In the genomic region with DNA sequence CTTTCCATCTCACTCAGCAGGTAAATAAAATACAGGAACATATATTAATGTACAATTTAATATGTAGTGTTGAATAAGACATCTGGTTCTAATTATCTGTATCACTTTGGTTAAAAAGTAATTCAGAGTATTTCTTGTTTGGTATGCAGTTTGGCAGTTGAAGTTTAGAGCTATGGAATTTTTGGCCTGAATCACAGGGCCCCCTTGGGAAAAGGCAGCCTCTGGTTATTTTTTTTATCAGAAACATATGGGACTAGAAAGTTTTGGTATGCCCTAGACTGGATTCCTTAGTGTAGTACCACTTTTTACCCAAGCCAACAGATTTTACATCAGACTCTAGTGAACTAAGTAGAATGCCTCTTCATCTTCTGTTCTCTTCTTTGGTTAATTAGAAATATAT, we compare ENCODE assay signal across 17 cellular contexts. TPM values are rescaled to one million over a fixed set of nuclear protein-coding genes. Genes with fewer than 3 reads are reported as not detected.
DNase-seq lines count a peak whose midpoint lies in the region; FAIRE-seq and TF ChIP-seq lines count a peak whose summit lies in the region.
"Had no signal": no experiment of that assay in that cellular context is flagged by ENCODE, and none has a peak within 500 bp of the region (broad histone marks: within the 10 kb centered on the region; RNA-seq: fewer than 3 reads in every experiment).

No MANE protein-coding gene starts in this region.

- TF ChIP-seq CTCF in MCF 10A (IDR thresholded peaks at IDR 0.05; ENCODE audit: unreplicated experiment) (no peak), mammary epithelial cell (conservative IDR thresholded peaks at IDR 0.05 in 1 of 2, IDR thresholded peaks at IDR 0.05 in 1 of 2; ENCODE audit: extremely low read depth in 1 of 2, insufficient read depth in 1 of 2, low read depth in 1 of 2, low read length in 2 of 2) (no peak), astrocyte (IDR thresholded peaks at IDR 0.05; ENCODE audit: insufficient read depth, low read depth, low read length) (no peak)

- H3K9ac ChIP-seq in mammary epithelial cell (ENCODE audit: insufficient read depth, low read length) (no peak overlapping the region), astrocyte (ENCODE audit: low read length) (no peak overlapping the region)

- no peaks in the 10 kb centered on the region for H3K9me3 ChIP-seq in mammary epithelial cell (replicated peaks; ENCODE audit: insufficient read depth, low read length)
- H3K9me3 ChIP-seq in astrocyte (ENCODE audit: insufficient read depth, low read depth, low read length): no peaks in the 10 kb centered on the region

- no peak for FAIRE-seq in astrocyte (lab: Jason Lieb, UNC)

- BruUV-seq in MCF 10A (replicated peaks; lab: Mats Ljungman, UMichigan) (TSS peak; percentile 6), mammary epithelial cell (replicated peaks; lab: Mats Ljungman, UMichigan) (no TSS peak)

- POLR2A ChIA-PET in MCF 10A (lab: Yijun Ruan, JAX): interaction anchor here (0.6 to 2.1 kb wide), 4 partner anchors 16 to 203 kb away, joined by 3 to 10 read pairs (median 3); a partner anchor contains a TSS

- CTCF ChIA-PET in MCF 10A (lab: Yijun Ruan, JAX): interaction anchor here (1.5 kb wide), 1 partner anchor 97 kb away, joined by 5 read pairs; no protein-coding TSS in a partner anchor
- CTCF ChIA-PET in mammary epithelial cell (lab: Charles Lee; ENCODE audit: low non-redundant PET): no interaction called here

- peaks cover 26% of the 10 kb centered on the region for H3K36me3 Mint-ChIP-seq in MCF 10A (ENCODE audit: insufficient read depth, unreplicated experiment)
- H3K36me3 Mint-ChIP-seq in astrocyte (ENCODE audit: low read depth, unreplicated experiment): peaks cover 10% of the 10 kb centered on the region
- peaks cover 36% of the 10 kb centered on the region for H3K36me3 Mint-ChIP-seq in activated CD4-positive, alpha-beta T cell treated with anti-CD3 and anti-CD28 coated beads, Interleukin-2, amount 10 ng/mL, durations not matched to agents 24 days and 14 days (ENCODE audit: low read depth)

- no peaks in the 10 kb centered on the region for H3K27me3 Mint-ChIP-seq in MCF 10A (ENCODE audit: insufficient read depth, unreplicated experiment)
- no peaks in the 10 kb centered on the region for H3K27me3 Mint-ChIP-seq in astrocyte (ENCODE audit: low read depth, unreplicated experiment)
- H3K27me3 Mint-ChIP-seq in activated CD4-positive, alpha-beta T cell treated with anti-CD3 and anti-CD28 coated beads, Interleukin-2, amount 10 ng/mL, durations not matched to agents 24 days and 14 days: no peaks in the 10 kb centered on the region
- H3K27me3 Mint-ChIP-seq: IgD-negative memory B cell, naive B cell had no signal

- no peak overlapping the region for H3K4me2 ChIP-seq in mammary epithelial cell (ENCODE audit: insufficient read depth, low read depth, low read length)
- H3K4me2 ChIP-seq in astrocyte (ENCODE audit: low read length): peak overlapping the region; percentile 60

- H3K4me1 ChIP-seq in mammary epithelial cell (ENCODE audit: insufficient read depth, low read length) (peaks cover 2% of the 10 kb centered on the region), astrocyte (ENCODE audit: insufficient read depth, low read length) (peaks cover 20% of the 10 kb centered on the region)

- dilution Hi-C loops in mammary epithelial cell (cut with HindIII; ENCODE audit: low sequenced_read_pairs): no loop called here

- H3K4me3 Mint-ChIP-seq in MCF 10A (ENCODE audit: unreplicated experiment) (no peak overlapping the region), astrocyte (ENCODE audit: unreplicated experiment) (no peak overlapping the region)
- no peak overlapping the region for H3K4me3 Mint-ChIP-seq in activated CD4-positive, alpha-beta T cell treated with anti-CD3 and anti-CD28 coated beads, Interleukin-2, amount 10 ng/mL, durations not matched to agents 24 days and 14 days
- H3K4me3 Mint-ChIP-seq: activated CD8-positive, alpha-beta T cell treated with anti-CD3 and anti-CD28 coated beads, Interleukin-2, amount 10 ng/mL, durations not matched to agents 7 days and 5 days; naive B cell had no signal

- no peak overlapping the region for H2AFZ ChIP-seq in mammary epithelial cell (ENCODE audit: low read depth, low read length)
- no peak overlapping the region for H2AFZ ChIP-seq in astrocyte (ENCODE audit: low read depth, low read length)

- H3K4me1 Mint-ChIP-seq in MCF 10A (ENCODE audit: insufficient read depth, unreplicated experiment) (peaks cover 7% of the 10 kb centered on the region), astrocyte (ENCODE audit: low read depth, unreplicated experiment) (peaks cover 4% of the 10 kb centered on the region)
- peaks cover 12% of the 10 kb centered on the region for H3K4me1 Mint-ChIP-seq in activated CD4-positive, alpha-beta T cell treated with anti-CD3 and anti-CD28 coated beads, Interleukin-2, amount 10 ng/mL, durations not matched to agents 24 days and 14 days

- H3K4me3 ChIP-seq in mammary epithelial cell (replicated peaks in 1 of 3; ENCODE audit: insufficient read depth in 1 of 3, low read depth in 2 of 3, low read length in 3 of 3): no peak overlapping the region
- H3K4me3 ChIP-seq in astrocyte (ENCODE audit: insufficient read depth, low read depth, low read length): no peak overlapping the region

- no peaks in the 10 kb centered on the region for H3K27me3 ChIP-seq in mammary epithelial cell (ENCODE audit: insufficient read depth, low read length)
- no peaks in the 10 kb centered on the region for H3K27me3 ChIP-seq in astrocyte (ENCODE audit: insufficient read depth, low read length)

- H3K27ac Mint-ChIP-seq in MCF 10A (ENCODE audit: low read depth, unreplicated experiment) (no peak overlapping the region), astrocyte (ENCODE audit: unreplicated experiment) (no peak overlapping the region)
- H3K27ac Mint-ChIP-seq in activated CD4-positive, alpha-beta T cell treated with anti-CD3 and anti-CD28 coated beads, Interleukin-2, amount 10 ng/mL, durations not matched to agents 24 days and 14 days: no peak overlapping the region
- H3K27ac Mint-ChIP-seq: activated CD8-positive, alpha-beta T cell treated with anti-CD3 and anti-CD28 coated beads, Interleukin-2, amount 10 ng/mL, durations not matched to agents 7 days and 5 days had no signal

- in situ Hi-C loops in mammary epithelial cell (cut with MboI; ENCODE audit: low sequenced_read_pairs in 2 of 2): no loop called here

- no peaks in the 10 kb centered on the region for H3K9me3 Mint-ChIP-seq in MCF 10A (ENCODE audit: unreplicated experiment)
- H3K9me3 Mint-ChIP-seq in astrocyte (ENCODE audit: unreplicated experiment): no peaks in the 10 kb centered on the region
- H3K9me3 Mint-ChIP-seq in activated CD4-positive, alpha-beta T cell treated with anti-CD3 and anti-CD28 coated beads, Interleukin-2, amount 10 ng/mL, durations not matched to agents 24 days and 14 days: no peaks in the 10 kb centered on the region

- H3K36me3 ChIP-seq in mammary epithelial cell (ENCODE audit: insufficient read depth, low read length) (no peaks in the 10 kb centered on the region), astrocyte (ENCODE audit: insufficient read depth, low read length) (no peaks in the 10 kb centered on the region)

- no peak overlapping the region for H3K27ac ChIP-seq in mammary epithelial cell (ENCODE audit: insufficient read depth, low read depth, low read length)
- peak overlapping the region; percentile 54 for H3K27ac ChIP-seq in astrocyte (ENCODE audit: low read depth, low read length)

- H4K20me1 ChIP-seq in mammary epithelial cell (ENCODE audit: insufficient read depth, low read length): no peaks in the 10 kb centered on the region
- no peaks in the 10 kb centered on the region for H4K20me1 ChIP-seq in astrocyte (ENCODE audit: insufficient read depth, low read length)

- H3K79me2 ChIP-seq in mammary epithelial cell (ENCODE audit: insufficient read depth, low read length): peaks cover 6% of the 10 kb centered on the region
- peaks cover 25% of the 10 kb centered on the region for H3K79me2 ChIP-seq in astrocyte (ENCODE audit: insufficient read depth, low read length)

- intact Hi-C loops in MCF 10A (cut with micrococcal nuclease): no loop called here
- intact Hi-C loops in mammary epithelial cell (cut with micrococcal nuclease): no loop called here
- intact Hi-C loops in posterior cingulate gyrus (cut with DNase I): no loop called here
- intact Hi-C loops in activated CD4-positive, alpha-beta T cell treated with anti-CD3 and anti-CD28 coated beads, Interleukin-2, amount 10 ng/mL, durations not matched to agents 24 days and 14 days (cut with micrococcal nuclease): no loop called here

- DNase-seq in MCF 10A (ENCODE audit: unreplicated experiment): no peak
- DNase-seq in mammary epithelial cell: no peak
- peak; percentile 94 for DNase-seq in astrocyte (ENCODE audit: low read depth)
- DNase-seq in hepatic stellate cell (ENCODE audit: low spot score): peak; percentile 55
- DNase-seq in posterior cingulate gyrus: no peak
- DNase-seq in DMS153 (lab: John Stamatoyannopoulos, UW): no peak
- no peak for DNase-seq in activated CD4-positive, alpha-beta T cell treated with anti-CD3 and anti-CD28 coated beads, Interleukin-2, amount 10 ng/mL, durations not matched to agents 24 days and 14 days
- no peak for DNase-seq in COR-L47 (lab: John Stamatoyannopoulos, UW)
- DNase-seq: activated CD8-positive, alpha-beta T cell treated with anti-CD3 and anti-CD28 coated beads, Interleukin-2, amount 10 ng/mL, durations not matched to agents 7 days and 5 days; activated gamma-delta T cell treated with Interleukin-2 at 50 U/mL for 16 hours; DMS79; hypothalamus; naive B cell; NCI-H1417 treated with DMSO at 0.1 percent for 48 hours; NCI-H524; stimulated activated naive CD8-positive, alpha-beta T cell treated with anti-CD3 and anti-CD28 coated beads, Interleukin-15, Interleukin-2, amounts not matched to agents 100 U/mL and 50 U/mL, for 24 hours had no signal

RNA-seq across cellular contexts. Expression of a gene that starts 26.4 kb away (rescaled TPM):
- total RNA-seq in MCF 10A (2022) (44.8 and 48.3 TPM in 2 replicates), mammary epithelial cell (10 to 100 TPM; 12.0 to 14.9 TPM), astrocyte (14.2 and 19.8 TPM in 2 replicates)
- 5.6 TPM for polyA plus RNA-seq in mammary epithelial cell
- polyA minus RNA-seq in mammary epithelial cell: 0.98 TPM
- 26.4 and 28.5 TPM in 2 replicates for total RNA-seq in activated CD4-positive, alpha-beta T cell treated with anti-CD3 and anti-CD28 coated beads, Interleukin-2, amount 10 ng/mL, durations not matched to agents 24 days and 14 days

RNA-seq across cellular contexts. Expression of a gene that starts 26.6 kb away (rescaled TPM):
- total RNA-seq in MCF 10A (2022): 38.3 and 52.0 TPM in 2 replicates
- 10 to 100 TPM; 13.8 to 16.0 TPM for total RNA-seq in mammary epithelial cell
- polyA plus RNA-seq in mammary epithelial cell: 13.7 TPM
- polyA minus RNA-seq in mammary epithelial cell: 2.2 TPM
- total RNA-seq in astrocyte: 16.3 and 17.3 TPM in 2 replicates
- 24.3 and 26.5 TPM in 2 replicates for total RNA-seq in activated CD4-positive, alpha-beta T cell treated with anti-CD3 and anti-CD28 coated beads, Interleukin-2, amount 10 ng/mL, durations not matched to agents 24 days and 14 days

Comparison
In these comparisons a context has a peak if more than half of its experiments do, and no peak if none do; other contexts are left out.
1. DNase-seq: peak in astrocyte (single experiment) and hepatic stellate cell (single experiment); none in MCF 10A (single experiment), mammary epithelial cell (single experiment), posterior cingulate gyrus (0 of 10), DMS153 (single experiment), activated CD4-positive, alpha-beta T cell treated with anti-CD3 and anti-CD28 coated beads, Interleukin-2, amount 10 ng/mL, durations not matched to agents 24 days and 14 days (single experiment) and COR-L47 (single experiment).